In genomic region chr9:133477992-133478850, GRCh38 we compare ENCODE assay signal across 6 cellular contexts. TPM values are rescaled to one million over a fixed set of nuclear protein-coding genes. Genes with fewer than 3 reads are reported as not detected.
A peak's percentile ranks its signal among the peaks of the same experiment; 100 is the strongest.
DNase-seq lines count a peak whose midpoint lies in the region; ATAC-seq and TF ChIP-seq lines count a peak whose summit lies in the region.

No MANE protein-coding gene starts in this region.

- DNase-seq in AG08395 (ENCODE audit: low spot score) (peak; percentile 46), M059J (ENCODE audit: low read depth) (peak; percentile 62), prostate gland (ENCODE audit: low spot score) (no peak), mesenteric fat pad (ENCODE audit: low spot score) (no peak)

- TF ChIP-seq CTCF in prostate gland (IDR thresholded peaks at IDR 0.05): no peak

- H3K27me3 ChIP-seq in endocrine pancreas (ENCODE audit: control insufficient read depth, insufficient read depth, low read length) (no peaks in the 10 kb centered on the region), prostate gland (replicated peaks; ENCODE audit: insufficient read depth) (no peaks in the 10 kb centered on the region)

- ATAC-seq in GM19397 (IDR thresholded peaks at IDR 0.05; ENCODE audit: unreplicated experiment): peak; percentile 40

- H3K36me3 ChIP-seq in endocrine pancreas (ENCODE audit: control insufficient read depth, insufficient read depth, low read length): no peaks in the 10 kb centered on the region
- no peaks in the 10 kb centered on the region for H3K36me3 ChIP-seq in prostate gland

- 41% methylated on average over 11 of the region's 17 CpGs for WGBS in prostate gland

- intact Hi-C loops in prostate gland (cut with DNase I): no loop called here

- TF ChIP-seq POLR2A in prostate gland (IDR thresholded peaks at IDR 0.05): no peak

- no peaks in the 10 kb centered on the region for H3K9me3 ChIP-seq in endocrine pancreas (ENCODE audit: control insufficient read depth, low read length)
- no peaks in the 10 kb centered on the region for H3K9me3 ChIP-seq in prostate gland

- H3K9ac ChIP-seq in endocrine pancreas (ENCODE audit: control insufficient read depth, insufficient read depth, low read length): peak overlapping the region; percentile 63

- H3K4me1 ChIP-seq in endocrine pancreas (ENCODE audit: control insufficient read depth, insufficient read depth, low read length) (no peaks in the 10 kb centered on the region), prostate gland (replicated peaks) (no peaks in the 10 kb centered on the region)

- H3K4me3 ChIP-seq in endocrine pancreas (ENCODE audit: control insufficient read depth, insufficient read depth, low read length) (no peak overlapping the region), prostate gland (peak overlapping the region; percentile 23 to 28)

- no peak overlapping the region for H3K27ac ChIP-seq in prostate gland

RNA-seq across cellular contexts. Expression of gene SLC2A6, which starts 0.7 kb away (rescaled TPM):
- total RNA-seq in M059J (2014; rRNA removed; shearing (Covaris generic)): 12.2 and 14.6 TPM in 2 replicates
- total RNA-seq in prostate gland (1 to 10 TPM in 1 of 2 donors, under 1 TPM in 1; 0.77 to 3.4 TPM), mesenteric fat pad (3.9 TPM)

RNA-seq across cellular contexts. Expression of gene CACFD1, which starts 18.4 kb away (rescaled TPM):
- 2.6 and 6.6 TPM in 2 replicates for total RNA-seq in M059J (2014; rRNA removed; shearing (Covaris generic))
- total RNA-seq in prostate gland (10 to 100 TPM; 23.0 to 40.2 TPM), mesenteric fat pad (9.3 TPM)

RNA-seq across cellular contexts. Expression of gene MYMK, which starts 46.5 kb away (rescaled TPM):
- not detected in 2 replicates for total RNA-seq in M059J (2014; rRNA removed; shearing (Covaris generic))
- total RNA-seq in prostate gland (not detected), mesenteric fat pad (not detected)

RNA-seq across cellular contexts. Expression of gene ADAMTS13, which starts 56.1 kb away (rescaled TPM):
- 0.20 TPM in 1 of 2 replicates, not detected in the other for total RNA-seq in M059J (2014; rRNA removed; shearing (Covaris generic))
- 1 to 10 TPM; 2.8 to 8.1 TPM for total RNA-seq in prostate gland
- total RNA-seq in mesenteric fat pad: 0.64 TPM

RNA-seq across cellular contexts. Expression of gene ADAMTSL2, which starts 56.3 kb away (rescaled TPM):
- total RNA-seq in M059J (2014; rRNA removed; shearing (Covaris generic)): 0.07 and 0.10 TPM in 2 replicates
- total RNA-seq in prostate gland (10 to 100 TPM in 1 of 2 donors, 1 to 10 TPM in 1; 1.6 to 11.6 TPM), mesenteric fat pad (2.5 TPM)

Comparison
In these comparisons a context has a peak if more than half of its experiments do, and no peak if none do; other contexts are left out.
1. DNase-seq: peak in AG08395 (single experiment) and M059J (single experiment); none in prostate gland (single experiment) and mesenteric fat pad (single experiment).